ENCODE assay signal across 2 cellular contexts in the genomic region with DNA sequence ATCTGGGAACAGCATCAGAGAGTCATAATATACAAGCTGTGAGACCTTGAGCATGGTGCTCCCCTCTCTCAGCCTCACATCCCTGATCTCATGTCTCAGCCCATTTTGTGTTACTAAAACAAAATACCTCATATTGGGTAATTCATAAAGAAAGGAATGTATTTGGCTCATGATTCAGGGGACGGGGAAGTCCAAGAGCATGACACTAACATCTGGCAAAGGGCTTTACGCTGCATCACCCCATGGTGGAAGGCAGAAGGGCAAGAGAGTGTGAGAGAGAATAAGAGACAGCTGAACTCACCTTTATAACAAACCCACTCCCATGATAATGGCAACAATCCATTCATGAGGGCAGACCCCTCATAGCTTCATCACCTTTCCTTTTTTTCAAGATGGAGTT.
TF ChIP-seq lines count a peak whose summit lies in the region.

No MANE protein-coding gene starts in this region.

TF ChIP-seq in HepG2, 621 proteins besides CTCF, POLR2A, EP300 and RAD21:
- TF ChIP-seq ZNF564 (CRISPR knock-in tag; IDR thresholded peaks at IDR 0.05) (peak; percentile 97), TCF7 (IDR thresholded peaks at IDR 0.05; ENCODE audit: low read depth) (no peak)

TF ChIP-seq in IMR-90, 13 proteins besides CTCF, POLR2A, EP300 and RAD21:
- TF ChIP-seq RFX5 (IDR thresholded peaks at IDR 0.05; ENCODE audit: low read depth, low read length) (no peak), NFE2L2 (IDR thresholded peaks at IDR 0.05; ENCODE audit: low read depth, low read length) (no peak), SMC3 (IDR thresholded peaks at IDR 0.05; ENCODE audit: low read depth, low read length) (no peak), CEBPB (IDR thresholded peaks at IDR 0.05; ENCODE audit: low read depth, low read length) (no peak), MAZ (IDR thresholded peaks at IDR 0.05; ENCODE audit: borderline replicate concordance, low read depth, low read length) (no peak), MAFK (IDR thresholded peaks at IDR 0.05; ENCODE audit: low read depth, low read length) (no peak), RCOR1 (IDR thresholded peaks at IDR 0.05; ENCODE audit: insufficient replicate concordance, low read length) (no peak), BHLHE40 (IDR thresholded peaks at IDR 0.05; ENCODE audit: low read depth, low read length) (no peak)
- TF ChIP-seq, protein P1, sequence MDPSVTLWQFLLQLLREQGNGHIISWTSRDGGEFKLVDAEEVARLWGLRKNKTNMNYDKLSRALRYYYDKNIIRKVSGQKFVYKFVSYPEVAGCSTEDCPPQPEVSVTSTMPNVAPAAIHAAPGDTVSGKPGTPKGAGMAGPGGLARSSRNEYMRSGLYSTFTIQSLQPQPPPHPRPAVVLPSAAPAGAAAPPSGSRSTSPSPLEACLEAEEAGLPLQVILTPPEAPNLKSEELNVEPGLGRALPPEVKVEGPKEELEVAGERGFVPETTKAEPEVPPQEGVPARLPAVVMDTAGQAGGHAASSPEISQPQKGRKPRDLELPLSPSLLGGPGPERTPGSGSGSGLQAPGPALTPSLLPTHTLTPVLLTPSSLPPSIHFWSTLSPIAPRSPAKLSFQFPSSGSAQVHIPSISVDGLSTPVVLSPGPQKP (IDR thresholded peaks at IDR 0.05; ENCODE audit: borderline replicate concordance, low read depth, low read length) = no peak
TF ChIP-seq in IMR-90: peak in this region for 0.
